In genomic region chr6:154909821-154910220, GRCh38 we compare ENCODE assay signal across 1 cellular context.
TF ChIP-seq lines count a peak whose summit lies in the region.

No MANE protein-coding gene starts in this region.

TF ChIP-seq in WTC11, 78 proteins besides CTCF, POLR2A, EP300 and RAD21:
- TF ChIP-seq ZNF425 (CRISPR knock-in tag; conservative IDR thresholded peaks at IDR 0.05) (no peak), ARID4B (CRISPR knock-in tag; IDR thresholded peaks at IDR 0.05; ENCODE audit: borderline replicate concordance) (no peak), JUN (CRISPR knock-in tag; IDR thresholded peaks at IDR 0.05) (no peak), E2F4 (CRISPR knock-in tag; IDR thresholded peaks at IDR 0.05; ENCODE audit: borderline replicate concordance, low read depth) (no peak), FOXP4 (CRISPR knock-in tag; IDR thresholded peaks at IDR 0.05) (no peak), HMGXB4 (CRISPR knock-in tag; IDR thresholded peaks at IDR 0.05) (no peak), ZNF317 (CRISPR knock-in tag; IDR thresholded peaks at IDR 0.05; ENCODE audit: borderline replicate concordance, low read depth) (no peak), PRDM15 (CRISPR knock-in tag; IDR thresholded peaks at IDR 0.05) (no peak), TCF7 (CRISPR knock-in tag; IDR thresholded peaks at IDR 0.05; ENCODE audit: low read depth) (no peak), ZNF219 (CRISPR knock-in tag; IDR thresholded peaks at IDR 0.05; ENCODE audit: borderline replicate concordance) (no peak)
